1 cellular context compared by ENCODE assay signal in the genomic region with DNA sequence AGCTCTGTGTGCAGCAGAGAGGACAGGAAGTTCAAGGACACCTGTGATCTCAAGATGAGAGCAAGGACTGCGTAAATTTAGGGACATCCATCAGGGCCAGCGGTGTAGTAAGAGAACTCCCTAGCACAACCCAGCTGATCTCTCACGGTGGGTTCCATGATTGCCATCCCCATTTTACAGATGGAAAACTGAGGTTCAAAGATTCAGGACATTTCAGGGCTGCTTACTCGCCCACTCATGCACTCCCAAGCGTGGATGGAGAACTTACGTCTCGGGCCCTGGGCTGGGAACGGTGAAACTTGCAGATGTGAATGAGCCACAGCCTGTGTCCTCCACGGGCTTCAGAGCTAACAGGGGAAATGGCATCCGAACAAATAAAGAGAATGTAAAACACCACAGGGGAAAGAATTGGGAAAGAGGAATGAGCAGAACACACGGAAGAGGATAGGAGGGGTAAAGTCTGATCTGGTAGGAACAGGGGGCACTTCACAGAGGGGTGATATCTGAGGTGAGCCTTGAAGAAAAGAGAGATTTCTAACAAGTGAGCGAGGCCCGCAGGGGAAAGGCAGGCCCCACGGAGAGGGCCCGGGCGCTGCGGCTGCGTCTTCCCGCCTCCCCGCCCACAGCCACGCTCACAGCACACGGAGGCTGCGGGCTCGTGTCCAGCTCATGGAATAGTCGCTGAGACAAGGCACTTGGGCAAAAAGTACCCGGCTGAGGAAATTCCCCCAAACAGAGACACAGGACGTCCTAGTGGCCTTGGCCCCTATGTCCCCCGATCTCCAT.
TF ChIP-seq lines count a peak whose summit lies in the region.

No MANE protein-coding gene starts in this region.

TF ChIP-seq in H1, 55 proteins besides CTCF, POLR2A, EP300 and RAD21:
- TF ChIP-seq KDM1A (IDR thresholded peaks at IDR 0.05; ENCODE audit: borderline replicate concordance, low read length) (peak; percentile 77; the same call in 1 of the 2 replicates), FOSL1 (IDR thresholded peaks at IDR 0.05; ENCODE audit: insufficient read depth, low read depth, low read length) (no peak)
- TF ChIP-seq, protein P1, sequence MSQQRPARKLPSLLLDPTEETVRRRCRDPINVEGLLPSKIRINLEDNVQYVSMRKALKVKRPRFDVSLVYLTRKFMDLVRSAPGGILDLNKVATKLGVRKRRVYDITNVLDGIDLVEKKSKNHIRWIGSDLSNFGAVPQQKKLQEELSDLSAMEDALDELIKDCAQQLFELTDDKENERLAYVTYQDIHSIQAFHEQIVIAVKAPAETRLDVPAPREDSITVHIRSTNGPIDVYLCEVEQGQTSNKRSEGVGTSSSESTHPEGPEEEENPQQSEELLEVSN (IDR thresholded peaks at IDR 0.05) = peak; percentile 30; the same call in 1 of the 2 replicates
